In genomic region chr7:27965650-27966049, GRCh38 we compare ENCODE assay signal across 18 cellular contexts.
"Had no signal": no experiment of that assay in that cellular context is flagged by ENCODE, and none has a peak within 500 bp of the region (broad histone marks: within the 10 kb centered on the region; RNA-seq: fewer than 3 reads in every experiment).

No MANE protein-coding gene starts in this region.

- H3K9me3 ChIP-seq: mucosa of descending colon, tibial artery, uterus had no signal

- H3K27ac Mint-ChIP-seq: activated CD4-positive, alpha-beta memory T cell treated with anti-CD3 and anti-CD28 coated beads for 36 hours; endodermal cell; T-cell had no signal

- H3K4me1 ChIP-seq: uterus had no signal

- ATAC-seq: left cardiac atrium, mucosa of descending colon, T-cell had no signal

- H3K36me3 ChIP-seq: tibial artery, uterus had no signal

- DNase-seq: activated B cell treated with CpG ODN at 0.5 μM for 24 hours; activated CD4-positive, alpha-beta memory T cell treated with anti-CD3 and anti-CD28 coated beads for 36 hours; activated CD4-positive, alpha-beta T cell treated with anti-CD3 and anti-CD28 coated beads for 4 hours; activated naive CD4-positive, alpha-beta T cell; anterior cingulate cortex; endodermal cell; left cardiac atrium; mesenchymal stem cell; mucosa of descending colon; naive B cell; nucleus accumbens; posterior cingulate gyrus; stimulated activated naive CD4-positive, alpha-beta T cell treated with Interleukin-2 at 50 U/mL for 16 hours; T-cell; tibial artery; uterus had no signal

- H3K4me3 ChIP-seq: mucosa of descending colon, tibial artery, uterus had no signal

- H3K27me3 ChIP-seq: tibial artery, uterus had no signal

- H3K4me1 Mint-ChIP-seq: endodermal cell had no signal

- H3K27me3 Mint-ChIP-seq: activated B cell treated with CpG ODN at 0.5 μM for 24 hours; activated CD4-positive, alpha-beta memory T cell treated with anti-CD3 and anti-CD28 coated beads for 36 hours; naive B cell; T-cell had no signal

- H3K9me3 Mint-ChIP-seq: activated B cell treated with CpG ODN at 0.5 μM for 24 hours; activated CD4-positive, alpha-beta memory T cell treated with anti-CD3 and anti-CD28 coated beads for 36 hours; brain; endodermal cell; naive B cell; T-cell had no signal

- H3K27ac ChIP-seq: epithelial cell of prostate, tibial artery, uterus had no signal

- H3K4me3 Mint-ChIP-seq: activated CD4-positive, alpha-beta memory T cell treated with anti-CD3 and anti-CD28 coated beads for 36 hours; endodermal cell; T-cell had no signal

- H3K36me3 Mint-ChIP-seq: activated CD4-positive, alpha-beta memory T cell treated with anti-CD3 and anti-CD28 coated beads for 36 hours; brain had no signal
